In genomic region chr12:57521475-57522018, GRCh38 we compare ENCODE assay signal across 8 cellular contexts. TPM values are rescaled to one million over a fixed set of nuclear protein-coding genes. Genes with fewer than 3 reads are reported as not detected.
A peak's percentile ranks its signal among the peaks of the same experiment; 100 is the strongest.
DNase-seq lines count a peak whose midpoint lies in the region; ATAC-seq, FAIRE-seq and TF ChIP-seq lines count a peak whose summit lies in the region.

No MANE protein-coding gene starts in this region.

- H3K36me3 Mint-ChIP-seq in brain: peaks cover 51% of the 10 kb centered on the region
- peaks cover 42 to 61% of the 10 kb centered on the region in 2 donors for H3K36me3 Mint-ChIP-seq in stimulated activated naive B cell treated with anti-CD40 and anti-IgM and Interleukin-4, amounts not matched to agents 10 μg/mL and 1 μg/mL and 100 μg/mL, for 72 hours

- peaks cover 7% of the 10 kb centered on the region; the same call in 1 of the 2 replicates for H4K20me1 ChIP-seq in HCT116 (ENCODE audit: insufficient read depth)

- RAD21 ChIA-PET in HCT116 (lab: Charles Lee; ENCODE audit: low non-redundant PET in 1 of 2, low total read pairs in 2 of 2, uncharacterized antibody in 2 of 2, unreplicated experiment in 2 of 2): interaction anchor here in 1 of 2 experiments (0.7 kb wide), 1 partner anchor 11 kb away, joined by 3 read pairs; no protein-coding TSS in a partner anchor

- no peak for DNase-seq in HCT116 (ENCODE audit: low read depth, low spot score)
- DNase-seq in Panc1 (ENCODE audit: low read depth, low spot score): peak; percentile 30
- DNase-seq in stimulated activated naive B cell treated with anti-CD40 and anti-IgM and Interleukin-4, amounts not matched to agents 10 μg/mL and 1 μg/mL and 100 μg/mL, for 72 hours: no peak
- no peak for DNase-seq in A172 (ENCODE audit: low spot score)
- DNase-seq in GM19239 (ENCODE audit: insufficient read length, low spot score): no peak

- peak overlapping the region; percentile 99 to 100 (median 99) for H3K27ac Mint-ChIP-seq in brain
- H3K27ac Mint-ChIP-seq in stimulated activated naive B cell treated with anti-CD40 and anti-IgM and Interleukin-4, amounts not matched to agents 10 μg/mL and 1 μg/mL and 100 μg/mL, for 72 hours: peak overlapping the region; percentile 99

- H3K9me3 ChIP-seq in HCT116 (ENCODE audit: control insufficient read depth in 1 of 2, insufficient read depth in 1 of 2, low read depth in 1 of 2, low read length in 2 of 2) (no peaks in the 10 kb centered on the region), Panc1 (ENCODE audit: control insufficient read depth, insufficient read depth, low read depth, low read length) (no peaks in the 10 kb centered on the region)

- in situ Hi-C loops in Panc1 (cut with HindIII; ENCODE audit: low pct_unique_long_range_greater_than_20kb, low sequenced_read_pairs): no loop called here

- TF ChIP-seq RAD21 in HCT116 (IDR thresholded peaks at IDR 0.05; ENCODE audit: low read depth): no peak

- H3K36me3 ChIP-seq in HCT116 (ENCODE audit: control insufficient read depth in 1 of 2, insufficient read depth in 2 of 2, low read length in 2 of 2) (peaks cover 15 to 32% of the 10 kb centered on the region in 2 experiments), Panc1 (ENCODE audit: control insufficient read depth, insufficient read depth, low read length) (peaks cover 12% of the 10 kb centered on the region; the same call in 1 of the 2 replicates)

- FAIRE-seq in GM19239 (lab: Jason Lieb, UNC): no peak

- CTCF ChIA-PET in HCT116 (lab: Charles Lee) (no interaction called here), Panc1 (lab: Charles Lee) (no interaction called here)

- no peak overlapping the region for H2AFZ ChIP-seq in HCT116 (ENCODE audit: low read depth, low read length, poor library complexity, severe bottlenecking)

- peak overlapping the region; percentile 94 for H3K4me2 ChIP-seq in HCT116 (ENCODE audit: low read length)

- peaks cover 6% of the 10 kb centered on the region for H3K27me3 Mint-ChIP-seq in brain
- H3K27me3 Mint-ChIP-seq in stimulated activated naive B cell treated with anti-CD40 and anti-IgM and Interleukin-4, amounts not matched to agents 10 μg/mL and 1 μg/mL and 100 μg/mL, for 72 hours: no peaks in the 10 kb centered on the region

- POLR2A ChIA-PET in HCT116 (lab: Charles Lee): interaction anchor here (0.9 to 1.3 kb wide), 2 partner anchors 11 to 22 kb away, joined by 3 read pairs; no protein-coding TSS in a partner anchor
- POLR2A ChIA-PET in Panc1 (lab: Charles Lee): no interaction called here

- BruUV-seq in HCT116 (replicated peaks; lab: Mats Ljungman, UMichigan) (no TSS peak), Panc1 (replicated peaks; lab: Mats Ljungman, UMichigan) (no TSS peak)

- H3K9me3 Mint-ChIP-seq in brain: peaks cover 0 to 8% (median 0%) of the 10 kb centered on the region in 5 experiments
- H3K9me3 Mint-ChIP-seq in stimulated activated naive B cell treated with anti-CD40 and anti-IgM and Interleukin-4, amounts not matched to agents 10 μg/mL and 1 μg/mL and 100 μg/mL, for 72 hours: no peaks in the 10 kb centered on the region

- H3K27me3 ChIP-seq in HCT116 (ENCODE audit: insufficient read depth, low read length): no peaks in the 10 kb centered on the region
- no peaks in the 10 kb centered on the region for H3K27me3 ChIP-seq in Panc1 (ENCODE audit: control insufficient read depth, insufficient read depth, low read length)
- no peaks in the 10 kb centered on the region for H3K27me3 ChIP-seq in layer of hippocampus (ENCODE audit: control insufficient read depth, insufficient read depth, low read length)

- peaks cover 76% of the 10 kb centered on the region for H3K4me1 Mint-ChIP-seq in brain
- peaks cover 48 to 83% of the 10 kb centered on the region in 2 donors for H3K4me1 Mint-ChIP-seq in stimulated activated naive B cell treated with anti-CD40 and anti-IgM and Interleukin-4, amounts not matched to agents 10 μg/mL and 1 μg/mL and 100 μg/mL, for 72 hours

- peak; percentile 53 for TF ChIP-seq POLR2A in HCT116 (IDR thresholded peaks at IDR 0.05; ENCODE audit: borderline replicate concordance, extremely low read depth, insufficient read depth, insufficient read length)

- peak overlapping the region in 1 of 2 experiments; percentile 93; a peak in 3 of 4 replicates for H3K4me3 ChIP-seq in HCT116 (replicated peaks in 1 of 2; ENCODE audit: low read depth in 1 of 2, low read length in 2 of 2)
- peak overlapping the region; percentile 65 to 86 for H3K4me3 ChIP-seq in Panc1 (ENCODE audit: low read depth in 2 of 2, low read length in 2 of 2)

- ATAC-seq in HCT116: no peak
- ATAC-seq in Panc1: 0 out of 2 replicates have a peak, but pooled peaks have one; percentile 18
- no peak for ATAC-seq in stimulated activated naive B cell treated with anti-CD40 and anti-IgM and Interleukin-4, amounts not matched to agents 10 μg/mL and 1 μg/mL and 100 μg/mL, for 72 hours (replicated peaks)
- no peak for ATAC-seq in GM18873 (IDR thresholded peaks at IDR 0.05; ENCODE audit: low FRiP score, unreplicated experiment)

- peak overlapping the region; percentile 87 to 100 (median 98) for H3K4me3 Mint-ChIP-seq in brain
- peak overlapping the region; percentile 99 for H3K4me3 Mint-ChIP-seq in stimulated activated naive B cell treated with anti-CD40 and anti-IgM and Interleukin-4, amounts not matched to agents 10 μg/mL and 1 μg/mL and 100 μg/mL, for 72 hours

- H3K79me2 ChIP-seq in HCT116 (ENCODE audit: insufficient read depth, low read length): peaks cover 61% of the 10 kb centered on the region

- H3K4me1 ChIP-seq in HCT116 (ENCODE audit: control insufficient read depth in 1 of 2, insufficient read depth in 2 of 2, low read length in 2 of 2): peaks cover 24 to 56% of the 10 kb centered on the region in 2 experiments
- peaks cover 42% of the 10 kb centered on the region for H3K4me1 ChIP-seq in Panc1 (ENCODE audit: control insufficient read depth, insufficient read depth, low read length)

- intact Hi-C loops in HCT116 (cut with micrococcal nuclease): no loop called here
- intact Hi-C loops in Panc1 (cut with micrococcal nuclease; ENCODE audit: unreplicated experiment): no loop called here

- H3K27ac ChIP-seq in HCT116 (ENCODE audit: low read depth, low read length) (peak overlapping the region; percentile 85), Panc1 (ENCODE audit: low read length) (peak overlapping the region; percentile 91), layer of hippocampus (ENCODE audit: low read depth, low read length) (peak overlapping the region; percentile 100)

- TF ChIP-seq CTCF in HCT116 (IDR thresholded peaks at IDR 0.05 in 2 of 3, conservative IDR thresholded peaks at IDR 0.05 in 1 of 3; ENCODE audit: borderline replicate concordance in 1 of 3, insufficient read depth in 1 of 3, low read depth in 2 of 3, low read length in 2 of 3): no peak
- TF ChIP-seq CTCF in Panc1 (IDR thresholded peaks at IDR 0.05): no peak; the same call in 1 of the 2 replicates
- no peak for TF ChIP-seq CTCF in brain (conservative IDR thresholded peaks at IDR 0.05)

- H3K9me2 ChIP-seq in HCT116 (ENCODE audit: insufficient read depth): no peaks in the 10 kb centered on the region

- peak overlapping the region; percentile 79 for H3K9ac ChIP-seq in HCT116 (ENCODE audit: low read length)

TF ChIP-seq in HCT116, 20 proteins besides CTCF, POLR2A, EP300 and RAD21 (continues in another document):
- TF ChIP-seq EGR1 (IDR thresholded peaks at IDR 0.05; ENCODE audit: low read depth): no peak

RNA-seq across cellular contexts. Expression of gene MBD6, which starts 1.1 kb away (rescaled TPM):
- total RNA-seq in HCT116 (2021; ENCODE audit: unreplicated experiment) (70.1 TPM), Panc1 (2021; ENCODE audit: unreplicated experiment) (115 TPM)
- 31.0 and 33.2 TPM in 2 replicates for polyA plus RNA-seq in HCT116 (2012)
- polyA plus RNA-seq in Panc1 (2012; ENCODE audit: insufficient read length): 99.2 TPM
- polyA plus RNA-seq in brain (ENCODE audit: insufficient read depth, low read depth, low replicate concordance): 45.2 TPM
- 2.3 and 11.8 TPM in 2 replicates for total RNA-seq in A172 (2014; rRNA removed; shearing (Covaris generic))

RNA-seq across cellular contexts. Expression of gene DDIT3, which starts 1.2 kb away (rescaled TPM):
- total RNA-seq in HCT116 (2021; ENCODE audit: unreplicated experiment): 84.7 TPM
- polyA plus RNA-seq in HCT116 (2012): 61.6 and 155 TPM in 2 replicates
- total RNA-seq in Panc1 (2021; ENCODE audit: unreplicated experiment): 47.2 TPM
- polyA plus RNA-seq in Panc1 (2012; ENCODE audit: insufficient read length): 24.6 TPM
- 24.9 TPM for polyA plus RNA-seq in brain (ENCODE audit: insufficient read depth, low read depth, low replicate concordance)
- total RNA-seq in A172 (2014; rRNA removed; shearing (Covaris generic)): 45.3 and 46.9 TPM in 2 replicates

RNA-seq across cellular contexts. Expression of gene DCTN2, which starts 25.4 kb away (rescaled TPM):
- total RNA-seq in HCT116 (2021; ENCODE audit: unreplicated experiment) (95.9 TPM), Panc1 (2021; ENCODE audit: unreplicated experiment) (97.6 TPM)
- polyA plus RNA-seq in HCT116 (2012): 89.2 and 125 TPM in 2 replicates
- polyA plus RNA-seq in Panc1 (2012; ENCODE audit: insufficient read length): 109 TPM
- polyA plus RNA-seq in brain (ENCODE audit: insufficient read depth, low read depth, low replicate concordance): 370 TPM
- 133 and 149 TPM in 2 replicates for total RNA-seq in A172 (2014; rRNA removed; shearing (Covaris generic))

RNA-seq across cellular contexts. Expression of gene KIF5A, which starts 28.3 kb away (rescaled TPM):
- total RNA-seq in HCT116 (2021; ENCODE audit: unreplicated experiment): 5.2 TPM
- polyA plus RNA-seq in HCT116 (2012): 2.7 and 3.5 TPM in 2 replicates
- total RNA-seq in Panc1 (2021; ENCODE audit: unreplicated experiment): 3.0 TPM
- 3.1 TPM for polyA plus RNA-seq in Panc1 (2012; ENCODE audit: insufficient read length)
- polyA plus RNA-seq in brain (ENCODE audit: insufficient read depth, low read depth, low replicate concordance): 127 TPM
- 0.36 and 0.67 TPM in 2 replicates for total RNA-seq in A172 (2014; rRNA removed; shearing (Covaris generic))

RNA-seq across cellular contexts. Expression of gene MARS1, which starts 33.7 kb away (rescaled TPM):
- 344 TPM for total RNA-seq in HCT116 (2021; ENCODE audit: unreplicated experiment)
- 228 and 235 TPM in 2 replicates for polyA plus RNA-seq in HCT116 (2012)
- 291 TPM for total RNA-seq in Panc1 (2021; ENCODE audit: unreplicated experiment)
- polyA plus RNA-seq in Panc1 (2012; ENCODE audit: insufficient read length): 380 TPM
- 136 TPM for polyA plus RNA-seq in brain (ENCODE audit: insufficient read depth, low read depth, low replicate concordance)
- 86.0 and 319 TPM in 2 replicates for total RNA-seq in A172 (2014; rRNA removed; shearing (Covaris generic))
